ENCODE assay signal across 17 cellular contexts in genomic region chr2:100235581-100235980, GRCh38.
DNase-seq lines count a peak whose midpoint lies in the region; ATAC-seq and TF ChIP-seq lines count a peak whose summit lies in the region.
"Had no signal": no experiment of that assay in that cellular context is flagged by ENCODE, and none has a peak within 500 bp of the region (broad histone marks: within the 10 kb centered on the region; RNA-seq: fewer than 3 reads in every experiment).

No MANE protein-coding gene starts in this region.

- H3K9me3 Mint-ChIP-seq in CD8-positive, alpha-beta T cell: no peaks in the 10 kb centered on the region
- H3K9me3 Mint-ChIP-seq in IgD-negative memory B cell: no peaks in the 10 kb centered on the region
- no peaks in the 10 kb centered on the region for H3K9me3 Mint-ChIP-seq in activated CD8-positive, alpha-beta T cell treated with anti-CD3 and anti-CD28 coated beads, Interleukin-2, amount 10 ng/mL, durations not matched to agents 7 days and 5 days (ENCODE audit: insufficient read depth)

- peak overlapping the region; percentile 84 for H2AFZ ChIP-seq in neuronal stem cell (ENCODE audit: low read length)

- H3K4ac ChIP-seq in neuronal stem cell (ENCODE audit: low read length): no peak overlapping the region

- no peaks in the 10 kb centered on the region for H3K36me3 Mint-ChIP-seq in CD8-positive, alpha-beta T cell
- no peaks in the 10 kb centered on the region for H3K36me3 Mint-ChIP-seq in IgD-negative memory B cell
- no peaks in the 10 kb centered on the region for H3K36me3 Mint-ChIP-seq in activated CD8-positive, alpha-beta T cell treated with anti-CD3 and anti-CD28 coated beads, Interleukin-2, amount 10 ng/mL, durations not matched to agents 7 days and 5 days (ENCODE audit: low read depth)

- H3K4me1 ChIP-seq in CD8-positive, alpha-beta T cell (ENCODE audit: insufficient read depth, low read length): peaks cover 19% of the 10 kb centered on the region
- H3K4me1 ChIP-seq in neuronal stem cell (ENCODE audit: control insufficient read depth in 2 of 2, insufficient read depth in 1 of 2, low read depth in 1 of 2, low read length in 2 of 2): peaks cover 8 to 9% of the 10 kb centered on the region in 2 donors
- H3K4me1 ChIP-seq: right atrium auricular region had no signal

- ATAC-seq in CD8-positive, alpha-beta T cell: no peak
- ATAC-seq in activated CD8-positive, alpha-beta T cell treated with anti-CD3 and anti-CD28 coated beads, Interleukin-2, amount 10 ng/mL, durations not matched to agents 7 days and 5 days: no peak
- no peak for ATAC-seq in GM21717 (IDR thresholded peaks at IDR 0.05; ENCODE audit: unreplicated experiment)
- ATAC-seq in HG03342 (IDR thresholded peaks at IDR 0.05; ENCODE audit: unreplicated experiment): no peak

- no peak overlapping the region for H4K91ac ChIP-seq in neuronal stem cell (ENCODE audit: low read depth, low read length, poor library complexity)

- TF ChIP-seq CTCF in CD8-positive, alpha-beta T cell (IDR thresholded peaks at IDR 0.05): no peak

- H3K4me1 Mint-ChIP-seq in CD8-positive, alpha-beta T cell (ENCODE audit: low read depth): peaks cover 37% of the 10 kb centered on the region
- peaks cover 19 to 42% (median 32%) of the 10 kb centered on the region in 3 donors for H3K4me1 Mint-ChIP-seq in IgD-negative memory B cell
- H3K4me1 Mint-ChIP-seq in activated CD8-positive, alpha-beta T cell treated with anti-CD3 and anti-CD28 coated beads, Interleukin-2, amount 10 ng/mL, durations not matched to agents 7 days and 5 days (ENCODE audit: low read depth): peaks cover 22% of the 10 kb centered on the region

- POLR2A ChIA-PET in CD8-positive, alpha-beta T cell (lab: Charles Lee): no interaction called here
- POLR2A ChIA-PET in activated CD8-positive, alpha-beta T cell treated with anti-CD3 and anti-CD28 coated beads, Interleukin-2, amount 10 ng/mL, durations not matched to agents 7 days and 5 days (lab: Charles Lee): interaction anchor here (0.6 to 0.9 kb wide), 3 partner anchors 15 to 93 kb away, joined by 3 to 5 read pairs (median 3); partner anchors contain the start of gene AFF3

- H3K14ac ChIP-seq in neuronal stem cell (ENCODE audit: low read length): no peak overlapping the region

- no peak overlapping the region for H3K27ac ChIP-seq in CD8-positive, alpha-beta T cell (ENCODE audit: low read depth, low read length)
- no peak overlapping the region for H3K27ac ChIP-seq in neuronal stem cell (replicated peaks; ENCODE audit: low read length)
- H3K27ac ChIP-seq: brain microvascular endothelial cell, epithelial cell of prostate, neutrophil, right atrium auricular region had no signal

- peak overlapping the region; percentile 92 for H3K27ac Mint-ChIP-seq in CD8-positive, alpha-beta T cell
- peak overlapping the region; percentile 42 to 89 (median 64) for H3K27ac Mint-ChIP-seq in IgD-negative memory B cell
- H3K27ac Mint-ChIP-seq in activated CD8-positive, alpha-beta T cell treated with anti-CD3 and anti-CD28 coated beads, Interleukin-2, amount 10 ng/mL, durations not matched to agents 7 days and 5 days: peak overlapping the region; percentile 70

- no peaks in the 10 kb centered on the region for H3K79me1 ChIP-seq in neuronal stem cell (ENCODE audit: low read depth, low read length)

- H3K4me3 Mint-ChIP-seq in CD8-positive, alpha-beta T cell: peak overlapping the region; percentile 27
- H3K4me3 Mint-ChIP-seq in IgD-negative memory B cell: peak overlapping the region in 3 of 4 donors; percentile 45 to 91 (median 90)
- H3K4me3 Mint-ChIP-seq in activated CD8-positive, alpha-beta T cell treated with anti-CD3 and anti-CD28 coated beads, Interleukin-2, amount 10 ng/mL, durations not matched to agents 7 days and 5 days: no peak overlapping the region

- H2BK120ac ChIP-seq in neuronal stem cell (ENCODE audit: low read depth, low read length): no peak overlapping the region

- no peaks in the 10 kb centered on the region for H3K9me3 ChIP-seq in CD8-positive, alpha-beta T cell (ENCODE audit: low read length)
- H3K9me3 ChIP-seq in neuronal stem cell (replicated peaks in 1 of 2; ENCODE audit: control insufficient read depth in 2 of 2, insufficient read depth in 1 of 2, low read depth in 1 of 2, low read length in 2 of 2): no peaks in the 10 kb centered on the region
- H3K9me3 ChIP-seq: neutrophil, right atrium auricular region, SK-N-SH had no signal

- CTCF ChIA-PET in CD8-positive, alpha-beta T cell (lab: Charles Lee): interaction anchor here (0.6 to 1.2 kb wide), 4 partner anchors 10 to 676 kb away, joined by 3 read pairs; no protein-coding TSS in a partner anchor
- CTCF ChIA-PET in activated CD8-positive, alpha-beta T cell treated with anti-CD3 and anti-CD28 coated beads, Interleukin-2, amount 10 ng/mL, durations not matched to agents 7 days and 5 days (lab: Charles Lee): interaction anchor here (0.7 to 3.2 kb wide), 6 partner anchors 11 to 676 kb away, joined by 3 to 21 read pairs (median 5); no protein-coding TSS in a partner anchor

- H3K36me3 ChIP-seq in CD8-positive, alpha-beta T cell (ENCODE audit: insufficient read depth, low read length): no peaks in the 10 kb centered on the region
- H3K36me3 ChIP-seq in neuronal stem cell (replicated peaks in 1 of 2; ENCODE audit: control insufficient read depth in 2 of 2, insufficient read depth in 2 of 2, low read length in 2 of 2): no peaks in the 10 kb centered on the region
- H3K36me3 ChIP-seq: brain microvascular endothelial cell, neutrophil, right atrium auricular region had no signal

- H3K18ac ChIP-seq in neuronal stem cell (ENCODE audit: low read length): peak overlapping the region; percentile 22

- DNase-seq in CD8-positive, alpha-beta T cell: no peak
- DNase-seq in activated CD8-positive, alpha-beta T cell treated with anti-CD3 and anti-CD28 coated beads, Interleukin-2, amount 10 ng/mL, durations not matched to agents 7 days and 5 days: no peak
- DNase-seq in neuronal stem cell (ENCODE audit: low spot score) (no peak), RKO (ENCODE audit: low spot score) (no peak)
- no peak for DNase-seq in stimulated activated CD8-positive, alpha-beta memory T cell treated with anti-CD3 and anti-CD28 coated beads, Interleukin-4, amount 100 ng/mL, for 48 hours
- DNase-seq: activated naive CD4-positive, alpha-beta T cell treated with anti-CD3 and anti-CD28 coated beads, Interleukin-2, amount 50 U/mL, for 16 hours; brain microvascular endothelial cell; dermis blood vessel endothelial cell; foreskin melanocyte; NCI-H1417; SK-N-SH had no signal

- H3K9ac ChIP-seq in neuronal stem cell (ENCODE audit: low read depth, low read length, poor library complexity): no peak overlapping the region
- H3K9ac ChIP-seq: SK-N-SH had no signal

- no peak overlapping the region for H2AK5ac ChIP-seq in neuronal stem cell (ENCODE audit: low read depth, low read length)

- H2BK5ac ChIP-seq in neuronal stem cell (ENCODE audit: low read length): no peak overlapping the region

- no peaks in the 10 kb centered on the region for H3K27me3 ChIP-seq in CD8-positive, alpha-beta T cell (ENCODE audit: insufficient read depth, low read length)
- H3K27me3 ChIP-seq in neuronal stem cell (ENCODE audit: control insufficient read depth in 3 of 3, insufficient read depth in 3 of 3, low read depth in 1 of 3, low read length in 3 of 3): peaks cover 0 to 26% (median 0%) of the 10 kb centered on the region in 3 experiments
- H3K27me3 ChIP-seq: brain microvascular endothelial cell, neutrophil, right atrium auricular region had no signal

- no CpG with 5 or more reads among the region's 4 CpGs for WGBS in neuronal stem cell (ENCODE audit: extremely low coverage in 2 of 2, insufficient read length in 2 of 2, insufficient replicate concordance in 1 of 2), 2 donors

- no peak overlapping the region for H3K23ac ChIP-seq in neuronal stem cell (ENCODE audit: low read depth, low read length, poor library complexity)

- no peak overlapping the region for H2BK15ac ChIP-seq in neuronal stem cell (ENCODE audit: low read length)

- no peak overlapping the region for H3K4me3 ChIP-seq in CD8-positive, alpha-beta T cell (ENCODE audit: low read depth, low read length)
- H3K4me3 ChIP-seq in neuronal stem cell (ENCODE audit: low read length in 2 of 2): no peak overlapping the region
- H3K4me3 ChIP-seq: right atrium auricular region had no signal

- intact Hi-C loops in CD8-positive, alpha-beta T cell (cut with DNase I, micrococcal nuclease): no loop called here

- no peak overlapping the region for H2BK12ac ChIP-seq in neuronal stem cell (ENCODE audit: low read length)

- no peak overlapping the region for H3K4me2 ChIP-seq in neuronal stem cell (ENCODE audit: insufficient read depth, low read length, poor library complexity, severe bottlenecking)
- H3K4me2 ChIP-seq: SK-N-SH had no signal

- H4K8ac ChIP-seq in neuronal stem cell (ENCODE audit: low read depth, low read length): no peak overlapping the region

- no peaks in the 10 kb centered on the region for H3K27me3 Mint-ChIP-seq in CD8-positive, alpha-beta T cell (ENCODE audit: low read depth)
- H3K27me3 Mint-ChIP-seq in IgD-negative memory B cell: peaks cover 6% of the 10 kb centered on the region
- H3K27me3 Mint-ChIP-seq in activated CD8-positive, alpha-beta T cell treated with anti-CD3 and anti-CD28 coated beads, Interleukin-2, amount 10 ng/mL, durations not matched to agents 7 days and 5 days (ENCODE audit: low read depth): no peaks in the 10 kb centered on the region
